ENCODE assay signal across 1 cellular context in the genomic region with DNA sequence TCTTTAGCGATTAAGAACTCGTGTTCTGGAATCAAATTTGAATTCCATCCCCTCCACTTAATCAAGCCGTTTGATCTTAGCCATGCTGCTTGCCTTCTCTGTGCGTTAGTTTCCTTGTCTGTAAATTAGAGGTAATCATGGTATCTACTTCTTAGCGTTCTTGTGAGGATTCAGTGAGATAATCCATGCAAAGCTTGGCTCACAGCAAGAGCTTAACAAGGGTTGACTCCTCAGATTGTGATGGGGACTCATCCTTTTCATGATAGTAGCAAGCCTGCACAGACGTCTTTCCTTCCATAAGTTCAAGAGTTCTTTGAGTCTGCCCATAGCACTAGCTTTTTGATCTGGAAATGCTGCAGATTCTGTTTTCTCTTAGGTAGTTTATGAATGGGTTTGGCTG.
TF ChIP-seq lines count a peak whose summit lies in the region.

No MANE protein-coding gene starts in this region.

TF ChIP-seq in GM12878, 131 proteins besides CTCF, POLR2A, EP300 and RAD21:
- TF ChIP-seq, protein P1, sequence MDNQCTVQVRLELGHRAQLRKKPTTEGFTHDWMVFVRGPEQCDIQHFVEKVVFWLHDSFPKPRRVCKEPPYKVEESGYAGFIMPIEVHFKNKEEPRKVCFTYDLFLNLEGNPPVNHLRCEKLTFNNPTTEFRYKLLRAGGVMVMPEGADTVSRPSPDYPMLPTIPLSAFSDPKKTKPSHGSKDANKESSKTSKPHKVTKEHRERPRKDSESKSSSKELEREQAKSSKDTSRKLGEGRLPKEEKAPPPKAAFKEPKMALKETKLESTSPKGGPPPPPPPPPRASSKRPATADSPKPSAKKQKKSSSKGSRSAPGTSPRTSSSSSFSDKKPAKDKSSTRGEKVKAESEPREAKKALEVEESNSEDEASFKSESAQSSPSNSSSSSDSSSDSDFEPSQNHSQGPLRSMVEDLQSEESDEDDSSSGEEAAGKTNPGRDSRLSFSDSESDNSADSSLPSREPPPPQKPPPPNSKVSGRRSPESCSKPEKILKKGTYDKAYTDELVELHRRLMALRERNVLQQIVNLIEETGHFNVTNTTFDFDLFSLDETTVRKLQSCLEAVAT (IDR thresholded peaks at IDR 0.05): 0 out of 2 replicates have a peak, but pooled peaks have one; percentile 17
- TF ChIP-seq, protein P2, sequence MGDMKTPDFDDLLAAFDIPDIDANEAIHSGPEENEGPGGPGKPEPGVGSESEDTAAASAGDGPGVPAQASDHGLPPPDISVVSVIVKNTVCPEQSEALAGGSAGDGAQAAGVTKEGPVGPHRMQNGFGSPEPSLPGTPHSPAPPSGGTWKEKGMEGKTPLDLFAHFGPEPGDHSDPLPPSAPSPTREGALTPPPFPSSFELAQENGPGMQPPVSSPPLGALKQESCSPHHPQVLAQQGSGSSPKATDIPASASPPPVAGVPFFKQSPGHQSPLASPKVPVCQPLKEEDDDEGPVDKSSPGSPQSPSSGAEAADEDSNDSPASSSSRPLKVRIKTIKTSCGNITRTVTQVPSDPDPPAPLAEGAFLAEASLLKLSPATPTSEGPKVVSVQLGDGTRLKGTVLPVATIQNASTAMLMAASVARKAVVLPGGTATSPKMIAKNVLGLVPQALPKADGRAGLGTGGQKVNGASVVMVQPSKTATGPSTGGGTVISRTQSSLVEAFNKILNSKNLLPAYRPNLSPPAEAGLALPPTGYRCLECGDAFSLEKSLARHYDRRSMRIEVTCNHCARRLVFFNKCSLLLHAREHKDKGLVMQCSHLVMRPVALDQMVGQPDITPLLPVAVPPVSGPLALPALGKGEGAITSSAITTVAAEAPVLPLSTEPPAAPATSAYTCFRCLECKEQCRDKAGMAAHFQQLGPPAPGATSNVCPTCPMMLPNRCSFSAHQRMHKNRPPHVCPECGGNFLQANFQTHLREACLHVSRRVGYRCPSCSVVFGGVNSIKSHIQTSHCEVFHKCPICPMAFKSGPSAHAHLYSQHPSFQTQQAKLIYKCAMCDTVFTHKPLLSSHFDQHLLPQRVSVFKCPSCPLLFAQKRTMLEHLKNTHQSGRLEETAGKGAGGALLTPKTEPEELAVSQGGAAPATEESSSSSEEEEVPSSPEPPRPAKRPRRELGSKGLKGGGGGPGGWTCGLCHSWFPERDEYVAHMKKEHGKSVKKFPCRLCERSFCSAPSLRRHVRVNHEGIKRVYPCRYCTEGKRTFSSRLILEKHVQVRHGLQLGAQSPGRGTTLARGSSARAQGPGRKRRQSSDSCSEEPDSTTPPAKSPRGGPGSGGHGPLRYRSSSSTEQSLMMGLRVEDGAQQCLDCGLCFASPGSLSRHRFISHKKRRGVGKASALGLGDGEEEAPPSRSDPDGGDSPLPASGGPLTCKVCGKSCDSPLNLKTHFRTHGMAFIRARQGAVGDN (IDR thresholded peaks at IDR 0.05): no peak
- TF ChIP-seq MYC (IDR thresholded peaks at IDR 0.05; ENCODE audit: insufficient read depth, insufficient read length, insufficient replicate concordance, low read length, severe bottlenecking): no peak
